In the genomic region with DNA sequence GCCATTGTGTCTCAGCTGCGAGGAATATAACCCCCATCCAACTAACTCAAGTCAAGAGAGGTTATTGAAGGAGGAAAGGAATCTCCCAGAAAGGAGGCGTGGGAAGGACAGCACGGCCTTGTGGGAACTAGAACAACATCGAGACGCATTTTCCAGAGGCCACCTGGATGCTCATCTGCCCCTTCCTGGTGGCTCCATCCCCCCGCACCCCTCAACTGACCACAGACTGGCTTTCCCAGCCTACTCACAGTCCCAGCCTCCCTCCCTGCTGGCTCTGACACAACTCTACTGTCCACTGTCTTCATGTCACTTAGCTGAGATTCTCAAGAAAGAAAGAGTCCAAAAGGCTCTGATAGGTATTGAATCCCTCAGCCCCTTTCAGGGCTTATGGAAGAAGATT, we compare ENCODE assay signal across 25 cellular contexts.
A peak's percentile ranks its signal among the peaks of the same experiment; 100 is the strongest.
DNase-seq lines count a peak whose midpoint lies in the region; ATAC-seq and TF ChIP-seq lines count a peak whose summit lies in the region.
"Had no signal": no experiment of that assay in that cellular context is flagged by ENCODE, and none has a peak within 500 bp of the region (broad histone marks: within the 10 kb centered on the region; RNA-seq: fewer than 3 reads in every experiment).

No MANE protein-coding gene starts in this region.

- H3K9me3 Mint-ChIP-seq in endodermal cell = peaks cover 14% of the 10 kb centered on the region
- H3K9me3 Mint-ChIP-seq in neural progenitor cell = peaks cover 15% of the 10 kb centered on the region
- H3K9me3 Mint-ChIP-seq in progenitor cell of endocrine pancreas (ENCODE audit: low read depth) = peaks cover 2% of the 10 kb centered on the region

- peaks cover 4% of the 10 kb centered on the region for H3K4me1 ChIP-seq in endodermal cell (ENCODE audit: control insufficient read depth, insufficient read depth, low read length)
- H3K4me1 ChIP-seq in neural progenitor cell = no peaks in the 10 kb centered on the region
- H3K4me1 ChIP-seq: BLaER1 had no signal

- no peaks in the 10 kb centered on the region for H3F3A ChIP-seq in neural progenitor cell (ENCODE audit: low read depth)

- H3K27me3 Mint-ChIP-seq in endodermal cell (ENCODE audit: insufficient read depth) (peaks cover 18% of the 10 kb centered on the region), neural progenitor cell (ENCODE audit: insufficient read depth, low read depth) (peaks cover 7% of the 10 kb centered on the region), progenitor cell of endocrine pancreas (peaks cover 29% of the 10 kb centered on the region)
- H3K27me3 Mint-ChIP-seq: CD4-positive, CD25-positive, alpha-beta regulatory T cell had no signal

- H3K36me3 ChIP-seq in endodermal cell (ENCODE audit: control insufficient read depth, insufficient read depth, low read length) (no peaks in the 10 kb centered on the region), neural progenitor cell (no peaks in the 10 kb centered on the region)
- H3K36me3 ChIP-seq: BE2C, BLaER1 had no signal

- H3K4me3 ChIP-seq in endodermal cell (ENCODE audit: low read length) (no peak overlapping the region), neural progenitor cell (no peak overlapping the region)
- H3K4me3 ChIP-seq: BLaER1, GM12878 had no signal

- no peaks in the 10 kb centered on the region for H3K36me3 Mint-ChIP-seq in endodermal cell (ENCODE audit: low read depth)
- no peaks in the 10 kb centered on the region for H3K36me3 Mint-ChIP-seq in neural progenitor cell
- no peaks in the 10 kb centered on the region for H3K36me3 Mint-ChIP-seq in progenitor cell of endocrine pancreas (ENCODE audit: insufficient read depth)
- H3K36me3 Mint-ChIP-seq: CD14-positive monocyte; CD4-positive, alpha-beta memory T cell; CD4-positive, CD25-positive, alpha-beta regulatory T cell had no signal

- H3K27ac Mint-ChIP-seq in endodermal cell (no peak overlapping the region), neural progenitor cell (peak overlapping the region; percentile 79), progenitor cell of endocrine pancreas (peak overlapping the region; percentile 18)
- H3K27ac Mint-ChIP-seq: CD14-positive monocyte; CD4-positive, alpha-beta memory T cell; CD4-positive, CD25-positive, alpha-beta regulatory T cell; CD8-positive, alpha-beta memory T cell had no signal

- H3K27ac ChIP-seq in endodermal cell (ENCODE audit: low read depth, low read length) = no peak overlapping the region
- H3K27ac ChIP-seq in neural progenitor cell = no peak overlapping the region
- H3K27ac ChIP-seq: BLaER1 had no signal

- peaks cover 14% of the 10 kb centered on the region for H3K27me3 ChIP-seq in endodermal cell (ENCODE audit: control insufficient read depth, insufficient read depth, low read length, poor library complexity, severe bottlenecking)
- H3K27me3 ChIP-seq in neural progenitor cell = no peaks in the 10 kb centered on the region
- H3K27me3 ChIP-seq: BE2C, BLaER1 had no signal

- peak; percentile 7 for DNase-seq in endodermal cell
- DNase-seq in neural progenitor cell (ENCODE audit: low spot score) = no peak
- no peak for DNase-seq in progenitor cell of endocrine pancreas (ENCODE audit: low spot score, unreplicated experiment)
- no peak for DNase-seq in NCI-H1417 treated with DMSO at 0.1 percent for 48 hours (lab: John Stamatoyannopoulos, UW)
- DNase-seq in NCI-H1694 (lab: John Stamatoyannopoulos, UW) = no peak
- DNase-seq in activated CD4-positive, alpha-beta T cell treated with anti-CD3 and anti-CD28 coated beads, Interleukin-2, amount 50 U/mL, for 1 hour = no peak
- DNase-seq: 8988T; ACHN; BE2C; C1 segment of cervical spinal cord; CD4-positive, alpha-beta memory T cell; CD4-positive, CD25-positive, alpha-beta regulatory T cell; CD8-positive, alpha-beta memory T cell; COR-L47; DMS 273 treated with DMSO at 0.1 percent for 48 hours; DMS153; DMS53; DMS79; DND-41; EL; GDM1 had no signal

- WGBS in endodermal cell (ENCODE audit: insufficient coverage in 1 of 2, insufficient read length in 1 of 2), 2 experiments = 86% methylated on average over 6 of the region's 6 CpGs; no CpG with 5 or more reads in 1 of the 2 experiments

- peaks cover 12% of the 10 kb centered on the region for H3K4me1 Mint-ChIP-seq in endodermal cell
- H3K4me1 Mint-ChIP-seq in neural progenitor cell = peaks cover 17% of the 10 kb centered on the region
- no peaks in the 10 kb centered on the region for H3K4me1 Mint-ChIP-seq in progenitor cell of endocrine pancreas (ENCODE audit: low read depth)
- H3K4me1 Mint-ChIP-seq: CD4-positive, alpha-beta memory T cell; CD4-positive, CD25-positive, alpha-beta regulatory T cell; CD8-positive, alpha-beta memory T cell had no signal

- TF ChIP-seq CTCF in endodermal cell (conservative IDR thresholded peaks at IDR 0.05) (no peak), neural progenitor cell (IDR thresholded peaks at IDR 0.05) (no peak), progenitor cell of endocrine pancreas (IDR thresholded peaks at IDR 0.05; ENCODE audit: unreplicated experiment) (no peak)

- H3K9me3 ChIP-seq in endodermal cell (ENCODE audit: control insufficient read depth, low read length) (peaks cover 14% of the 10 kb centered on the region), neural progenitor cell (ENCODE audit: low read depth) (no peaks in the 10 kb centered on the region)
- H3K9me3 ChIP-seq: BE2C had no signal

- H3K4me2 ChIP-seq in neural progenitor cell = no peak overlapping the region
- H3K4me2 ChIP-seq: BLaER1 had no signal

- H4K20me1 ChIP-seq in neural progenitor cell (ENCODE audit: low read depth) = no peaks in the 10 kb centered on the region
- H4K20me1 ChIP-seq: BLaER1 had no signal

- no peak for ATAC-seq in GM18519 (IDR thresholded peaks at IDR 0.05; ENCODE audit: low FRiP score, unreplicated experiment)
- ATAC-seq: GM12878 had no signal

- no peaks in the 10 kb centered on the region for H3K79me2 ChIP-seq in neural progenitor cell (ENCODE audit: low read depth)

- no peak overlapping the region for H2AFZ ChIP-seq in neural progenitor cell (replicated peaks)

- H3K4me3 Mint-ChIP-seq in endodermal cell (no peak overlapping the region), neural progenitor cell (no peak overlapping the region), progenitor cell of endocrine pancreas (ENCODE audit: low read depth) (no peak overlapping the region)
- H3K4me3 Mint-ChIP-seq: CD14-positive monocyte; CD4-positive, alpha-beta memory T cell; CD4-positive, CD25-positive, alpha-beta regulatory T cell; CD8-positive, alpha-beta memory T cell had no signal

- H3K9ac ChIP-seq in endodermal cell (ENCODE audit: extremely low read depth, low read length, poor library complexity, severe bottlenecking) (no peak overlapping the region), neural progenitor cell (no peak overlapping the region)
- H3K9ac ChIP-seq: BLaER1 had no signal
